ENCODE assay signal across 30 cellular contexts in genomic region chrX:111543212-111543762, GRCh38. TPM values are rescaled to one million over a fixed set of nuclear protein-coding genes. Genes with fewer than 3 reads are reported as not detected.
DNase-seq lines count a peak whose midpoint lies in the region; FAIRE-seq and TF ChIP-seq lines count a peak whose summit lies in the region.
"Had no signal": no experiment of that assay in that cellular context is flagged by ENCODE, and none has a peak within 500 bp of the region (broad histone marks: within the 10 kb centered on the region; RNA-seq: fewer than 3 reads in every experiment).

No MANE protein-coding gene starts in this region.

- no peak overlapping the region for H3K56ac ChIP-seq in H1 (replicated peaks; ENCODE audit: insufficient read length, low read depth, low read length)

- H3K23me2 ChIP-seq in H1 (ENCODE audit: low read depth, low read length) = no peaks in the 10 kb centered on the region

- DNase-seq in ELF-1 (ENCODE audit: low read depth, low spot score) (peak; percentile 75), H1 (ENCODE audit: low read depth in 1 of 2, low spot score in 2 of 2) (no peak), DMS79 treated with DMSO at 0.1 percent for 48 hours (lab: John Stamatoyannopoulos, UW) (no peak), suprapubic skin (ENCODE audit: low spot score in 2 of 2) (no peak), cerebellar nuclear complex (lab: John Stamatoyannopoulos, UW) (no peak)
- DNase-seq in activated CD4-positive, alpha-beta memory T cell treated with anti-CD3 and anti-CD28 coated beads for 36 hours = no peak
- DNase-seq: AML-193; DMS53; EL; HCEC 1CT; IMR-90; NCI-H1417; NCI-H1694 treated with DMSO at 0.1 percent for 48 hours; NCI-H2081 treated with DMSO at 0.1 percent for 48 hours; NCI-H226; NCI-H510A treated with DMSO at 0.1 percent for 48 hours; NCI-H774; NK-92 treated with Interleukin-12 subunit alpha and Interleukin-12 subunit beta, amount 100 ng/mL, for 24 hours; SHP77 treated with DMSO at 0.1 percent for 48 hours had no signal

- no peak overlapping the region for H2BK15ac ChIP-seq in H1 (ENCODE audit: low read length)

- no peaks in the 10 kb centered on the region for H4K20me1 ChIP-seq in H1 (replicated peaks in 1 of 2; ENCODE audit: control insufficient read depth in 1 of 2, insufficient read depth in 2 of 2, low read length in 2 of 2)

- H3K79me1 ChIP-seq in H1 (ENCODE audit: low read depth, low read length) = no peaks in the 10 kb centered on the region

- no peak overlapping the region for H2AK5ac ChIP-seq in H1 (ENCODE audit: low read depth, low read length)

- H3K4me2 ChIP-seq in H1 (ENCODE audit: insufficient read depth in 1 of 2, low read depth in 2 of 2, low read length in 2 of 2) = no peak overlapping the region

- no peaks in the 10 kb centered on the region for H3K36me3 Mint-ChIP-seq in activated CD4-positive, alpha-beta memory T cell treated with anti-CD3 and anti-CD28 coated beads for 36 hours

- H3K79me2 ChIP-seq in H1 (ENCODE audit: control insufficient read depth in 1 of 2, insufficient read depth in 2 of 2, low read length in 2 of 2) = no peaks in the 10 kb centered on the region

- TF ChIP-seq RAD21 in H1 (IDR thresholded peaks at IDR 0.05 in 1 of 2, conservative IDR thresholded peaks at IDR 0.05 in 1 of 2; ENCODE audit: low read depth in 2 of 2, low read length in 2 of 2) = no peak

- no peak overlapping the region for H2BK12ac ChIP-seq in H1 (ENCODE audit: low read depth, low read length)

- H3K4me3 Mint-ChIP-seq in activated CD4-positive, alpha-beta memory T cell treated with anti-CD3 and anti-CD28 coated beads for 36 hours = no peak overlapping the region

- H3K27ac Mint-ChIP-seq in activated CD4-positive, alpha-beta memory T cell treated with anti-CD3 and anti-CD28 coated beads for 36 hours = no peak overlapping the region

- H3K9ac ChIP-seq in HUES6 (ENCODE audit: low read length) = peak overlapping the region; percentile 93
- no peak overlapping the region for H3K9ac ChIP-seq in H1 (replicated peaks in 1 of 4; ENCODE audit: extremely low read depth in 1 of 4, low read depth in 3 of 4, low read length in 3 of 4)
- H3K9ac ChIP-seq in iPS-20b (ENCODE audit: low read depth, low read length) = no peak overlapping the region; the same call in 1 of the 2 replicates

- H3K4me3 ChIP-seq in HUES6 (ENCODE audit: low read depth, low read length) (peak overlapping the region; percentile 57; the same call in 1 of the 2 replicates), H1 (ENCODE audit: extremely low read depth in 1 of 4, insufficient read depth in 2 of 4, low read depth in 3 of 4, low read length in 4 of 4) (no peak overlapping the region), iPS-20b (ENCODE audit: low read length) (no peak overlapping the region), suprapubic skin (no peak overlapping the region)
- H3K4me3 ChIP-seq: GM12878, SK-N-MC had no signal

- no peak overlapping the region for H2BK5ac ChIP-seq in H1 (ENCODE audit: low read depth, low read length)

- no peak overlapping the region for H4K8ac ChIP-seq in H1 (ENCODE audit: extremely low read depth, insufficient read depth, low read length)

- H3K36me3 ChIP-seq in HUES6 (ENCODE audit: control insufficient read depth, insufficient read depth, low read length) (peaks cover 9% of the 10 kb centered on the region), H1 (ENCODE audit: control insufficient read depth in 2 of 4, insufficient read depth in 4 of 4, low read length in 3 of 4) (no peaks in the 10 kb centered on the region; a peak in 2 of 8 replicates), iPS-20b (ENCODE audit: insufficient read depth, low read depth, low read length) (no peaks in the 10 kb centered on the region; the same call in 1 of the 2 replicates), suprapubic skin (no peaks in the 10 kb centered on the region)

- H2BK120ac ChIP-seq in H1 (replicated peaks; ENCODE audit: low read depth, low read length) = no peak overlapping the region

- 75% methylated on average over 3 of the region's 3 CpGs; no CpG with 5 or more reads in 1 of the 2 experiments for WGBS in H1 (ENCODE audit: extremely low coverage in 1 of 2, insufficient coverage in 1 of 2, insufficient read length in 1 of 2, insufficient replicate concordance in 2 of 2, low coverage in 1 of 2, low lambda C conversion rate in 2 of 2, missing lambda C conversion rate in 1 of 2), 2 experiments
- 56% methylated on average over 3 of the region's 3 CpGs for WGBS in suprapubic skin

- H3K23ac ChIP-seq in H1 (ENCODE audit: insufficient read length) = no peak overlapping the region

- H3K27me3 ChIP-seq in HUES6 (ENCODE audit: control insufficient read depth, insufficient read depth, low read length) (no peaks in the 10 kb centered on the region), H1 (replicated peaks in 1 of 4; ENCODE audit: control insufficient read depth in 3 of 4, extremely low read depth in 1 of 4, insufficient read depth in 3 of 4, low read length in 3 of 4) (no peaks in the 10 kb centered on the region), iPS-20b (ENCODE audit: insufficient read depth, low read length) (no peaks in the 10 kb centered on the region), suprapubic skin (no peaks in the 10 kb centered on the region)

- intact Hi-C loops in activated CD4-positive, alpha-beta memory T cell treated with anti-CD3 and anti-CD28 coated beads for 36 hours (cut with micrococcal nuclease) = no loop called here

- H3K27ac ChIP-seq in HUES6 (ENCODE audit: low read depth, low read length) (peak overlapping the region; percentile 96), H1 (ENCODE audit: low read depth, low read length) (no peak overlapping the region; the same call in 1 of the 2 replicates), iPS-20b (ENCODE audit: low read length) (peak overlapping the region; percentile 48), suprapubic skin (no peak overlapping the region)
- H3K27ac ChIP-seq: C4-2B, HL-60, RWPE1, SK-N-MC had no signal

- TF ChIP-seq EP300 in H1 (IDR thresholded peaks at IDR 0.05; ENCODE audit: borderline replicate concordance in 1 of 2, low read depth in 2 of 2, low read length in 2 of 2) (no peak), suprapubic skin (IDR thresholded peaks at IDR 0.05) (no peak)

- H3K9me3 Mint-ChIP-seq in activated CD4-positive, alpha-beta memory T cell treated with anti-CD3 and anti-CD28 coated beads for 36 hours = no peaks in the 10 kb centered on the region

- TF ChIP-seq POLR2A in H1 (IDR thresholded peaks at IDR 0.05; ENCODE audit: control extremely low read depth in 1 of 2, low read depth in 2 of 2, low read length in 2 of 2) (0 out of 3 replicates have a peak, but pooled peaks of 1 of the 2 experiments have one; percentile 34), suprapubic skin (IDR thresholded peaks at IDR 0.05) (no peak)

- no peak overlapping the region for H2AFZ ChIP-seq in H1 (ENCODE audit: low read length)

- H4K5ac ChIP-seq in H1 (ENCODE audit: insufficient read length, low read depth, low read length) = no peak overlapping the region

- H3K4me1 ChIP-seq in HUES6 (ENCODE audit: control insufficient read depth, insufficient read depth, low read length) = peaks cover 15% of the 10 kb centered on the region
- no peaks in the 10 kb centered on the region for H3K4me1 ChIP-seq in H1 (replicated peaks in 1 of 4; ENCODE audit: control insufficient read depth in 3 of 4, insufficient read depth in 4 of 4, low read length in 3 of 4)
- no peaks in the 10 kb centered on the region for H3K4me1 ChIP-seq in iPS-20b (ENCODE audit: insufficient read depth, low read length)
- H3K4me1 ChIP-seq in suprapubic skin = no peaks in the 10 kb centered on the region

- H3K18ac ChIP-seq in H1 (ENCODE audit: extremely low read depth, low read length) = no peak overlapping the region; the same call in 1 of the 2 replicates

- H3K4me1 Mint-ChIP-seq in activated CD4-positive, alpha-beta memory T cell treated with anti-CD3 and anti-CD28 coated beads for 36 hours (ENCODE audit: low read depth) = no peaks in the 10 kb centered on the region

- TF ChIP-seq CTCF in H1 (IDR thresholded peaks at IDR 0.05; ENCODE audit: control extremely low read depth in 1 of 3, insufficient read depth in 1 of 3, low read depth in 1 of 3, low read length in 3 of 3) (no peak), suprapubic skin (IDR thresholded peaks at IDR 0.05) (no peak)

- CTCF ChIA-PET in H1 (lab: Charles Lee; ENCODE audit: partially characterized antibody) = interaction anchor here (0.6 kb wide), 1 partner anchor 12 kb away, joined by 3 read pairs; no protein-coding TSS in a partner anchor
- CTCF ChIA-PET in activated CD4-positive, alpha-beta memory T cell treated with anti-CD3 and anti-CD28 coated beads for 36 hours (lab: Charles Lee) = no interaction called here

- no peaks in the 10 kb centered on the region for H3K27me3 Mint-ChIP-seq in activated CD4-positive, alpha-beta memory T cell treated with anti-CD3 and anti-CD28 coated beads for 36 hours

- no peak overlapping the region for H3K14ac ChIP-seq in H1 (ENCODE audit: insufficient read length)

- H3K9me3 ChIP-seq in HUES6 (ENCODE audit: control insufficient read depth, insufficient read depth, low read depth, low read length) (peaks cover 14% of the 10 kb centered on the region; the same call in 1 of the 2 replicates), H1 (ENCODE audit: insufficient read depth in 2 of 2, low read depth in 1 of 2, low read length in 1 of 2) (peaks cover 2 to 4% of the 10 kb centered on the region in 2 experiments; a peak in 3 of 4 replicates), iPS-20b (ENCODE audit: insufficient read depth, low read depth, low read length) (peaks cover 4% of the 10 kb centered on the region; the same call in 1 of the 2 replicates), suprapubic skin (no peaks in the 10 kb centered on the region)

- no peak overlapping the region for H2BK20ac ChIP-seq in H1 (ENCODE audit: low read length)

- H3K4ac ChIP-seq in H1 (replicated peaks; ENCODE audit: insufficient read length, low read depth, low read length) = no peak overlapping the region

- H4K91ac ChIP-seq in H1 (replicated peaks; ENCODE audit: insufficient read length, low read length) = no peak overlapping the region

- POLR2A ChIA-PET in H1 (lab: Charles Lee; ENCODE audit: partially characterized antibody) = interaction anchor here (0.6 to 1.6 kb wide), 9 partner anchors 8 to 138 kb away, joined by 3 to 6 read pairs (median 3); partner anchors contain the start of gene ALG13
- POLR2A ChIA-PET in activated CD4-positive, alpha-beta memory T cell treated with anti-CD3 and anti-CD28 coated beads for 36 hours (lab: Charles Lee) = no interaction called here

- peak; percentile 95 for FAIRE-seq in H1 (lab: Jason Lieb, UNC)
- FAIRE-seq: D721Med, GM12878 had no signal

RNA-seq across cellular contexts. Expression of gene SERTM2, which starts 31.8 kb away (rescaled TPM):
- 0.38 and 0.58 TPM in 2 replicates for total RNA-seq in H1 (2021; fragmentation: NEBNext Ultra II Directional; extraction: Animal tissue kit (Norgen Biotek cat#: 25700))
- 0.22 and 0.45 TPM in 2 replicates for polyA plus RNA-seq in H1 (2011; rRNA removed)
- polyA plus RNA-seq in H1 (2011; cell fraction: cytosol; rRNA removed) = 0.50 TPM
- polyA plus RNA-seq in H1 (2011; cell fraction: nucleus; rRNA removed) = 0.26 TPM
- polyA plus RNA-seq in H1 (2012, experiment 1 of 2) = 0.28 to 0.48 TPM (median 0.38 TPM) in 4 replicates
- not detected for polyA plus RNA-seq in H1 (2012, experiment 2 of 2)
- polyA plus RNA-seq in H1 (2013, experiment 1 of 2) = 0.85 TPM
- polyA plus RNA-seq in H1 (2013, experiment 2 of 2) = 0.77 TPM
- polyA minus RNA-seq in H1 (2011; rRNA and poly(A)+ RNA removed) = 0.22 and 1.00 TPM in 2 replicates
- 0.37 TPM for polyA minus RNA-seq in H1 (2011; cell fraction: cytosol; rRNA and poly(A)+ RNA removed)
- polyA minus RNA-seq in H1 (2011; cell fraction: nucleus; rRNA and poly(A)+ RNA removed) = 0.90 TPM
- under 1 TPM in 1 of 4 donors, not detected in 3; 0.16 TPM for total RNA-seq in suprapubic skin
- total RNA-seq in activated CD4-positive, alpha-beta memory T cell treated with anti-CD3 and anti-CD28 coated beads for 36 hours = not detected
- total RNA-seq: A172, GM12878, HT-29, MCF 10A had no signal
- polyA plus RNA-seq: GM12878 had no signal

Comparison
In these comparisons a context has a peak if more than half of its experiments do, and no peak if none do; other contexts are left out.
1. H3K27ac ChIP-seq: peak in HUES6 (single experiment) and iPS-20b (single experiment); none in H1 (single experiment) and suprapubic skin (single experiment).